ENCODE assay signal across 26 cellular contexts in the genomic region with DNA sequence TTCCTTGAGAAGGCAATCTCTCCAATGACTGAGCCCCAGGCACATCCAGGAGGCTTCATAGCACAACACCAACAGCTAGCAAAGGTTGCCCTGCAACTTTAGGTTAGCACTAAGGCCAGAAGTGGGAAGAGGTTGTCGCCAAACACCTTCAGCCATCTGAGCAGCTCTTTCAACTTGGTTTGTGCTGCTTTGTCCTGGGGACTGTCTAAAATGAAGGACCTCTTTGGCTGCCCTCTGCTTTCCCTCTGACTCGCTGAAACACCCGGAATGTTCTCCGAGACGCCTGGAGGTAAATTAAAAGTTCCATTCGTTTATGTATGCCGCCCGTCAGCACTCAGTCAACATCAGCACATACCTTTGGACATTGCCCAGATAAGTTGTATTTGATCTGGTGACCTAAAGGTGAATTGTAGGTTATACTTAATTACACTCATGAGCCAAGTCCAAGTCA.
DNase-seq lines count a peak whose midpoint lies in the region; ATAC-seq, FAIRE-seq and TF ChIP-seq lines count a peak whose summit lies in the region.
"Had no signal": no experiment of that assay in that cellular context is flagged by ENCODE, and none has a peak within 500 bp of the region (broad histone marks: within the 10 kb centered on the region; RNA-seq: fewer than 3 reads in every experiment).

No MANE protein-coding gene starts in this region.

- H3K27ac ChIP-seq in HCT116 (ENCODE audit: low read depth, low read length) (no peak overlapping the region), liver (ENCODE audit: low read depth in 1 of 2, low read length in 2 of 2) (peak overlapping the region in 1 of 2 donors; percentile 36), small intestine (ENCODE audit: low read depth in 1 of 2, low read length in 1 of 2) (no peak overlapping the region)
- H3K27ac ChIP-seq: dorsolateral prefrontal cortex, Peyer's patch, right atrium auricular region, suprapubic skin, vagina had no signal

- no peaks in the 10 kb centered on the region; a peak in 1 of 4 replicates for H3K9me3 ChIP-seq in HCT116 (ENCODE audit: control insufficient read depth in 1 of 2, insufficient read depth in 1 of 2, low read depth in 1 of 2, low read length in 2 of 2)
- no peaks in the 10 kb centered on the region for H3K9me3 ChIP-seq in liver (ENCODE audit: control insufficient read depth in 4 of 4, low read length in 3 of 4)
- H3K9me3 ChIP-seq in small intestine (ENCODE audit: control insufficient read depth, low read depth) = no peaks in the 10 kb centered on the region
- H3K9me3 ChIP-seq: Peyer's patch, right atrium auricular region, suprapubic skin, vagina had no signal

- TF ChIP-seq POLR2A in HCT116 (IDR thresholded peaks at IDR 0.05; ENCODE audit: borderline replicate concordance, extremely low read depth, insufficient read depth, insufficient read length) = no peak

- H3K27me3 ChIP-seq in HCT116 (ENCODE audit: insufficient read depth, low read length) (no peaks in the 10 kb centered on the region), bronchial epithelial cell (ENCODE audit: control insufficient read depth, insufficient read depth, low read length) (no peaks in the 10 kb centered on the region), liver (ENCODE audit: control insufficient read depth in 4 of 4, insufficient read depth in 4 of 4, low read length in 3 of 4) (no peaks in the 10 kb centered on the region), small intestine (ENCODE audit: control insufficient read depth in 2 of 2, insufficient read depth in 2 of 2, low read length in 2 of 2) (no peaks in the 10 kb centered on the region)
- H3K27me3 ChIP-seq: Peyer's patch, right atrium auricular region, suprapubic skin, vagina had no signal

- POLR2A ChIA-PET in HCT116 (lab: Charles Lee) = no interaction called here

- CTCF ChIA-PET in HCT116 (lab: Charles Lee) = no interaction called here

- peak overlapping the region; percentile 60 for H2AFZ ChIP-seq in HCT116 (ENCODE audit: low read depth, low read length, poor library complexity, severe bottlenecking)

- TF ChIP-seq CTCF in HCT116 (IDR thresholded peaks at IDR 0.05 in 2 of 3, conservative IDR thresholded peaks at IDR 0.05 in 1 of 3; ENCODE audit: borderline replicate concordance in 1 of 3, insufficient read depth in 1 of 3, low read depth in 2 of 3, low read length in 2 of 3) (no peak), bronchial epithelial cell (IDR thresholded peaks at IDR 0.05; ENCODE audit: insufficient read depth, low read length, severe bottlenecking) (no peak), liver (IDR thresholded peaks at IDR 0.05; ENCODE audit: low read depth, low read length, missing input control) (no peak)

- no peak for TF ChIP-seq RAD21 in HCT116 (IDR thresholded peaks at IDR 0.05; ENCODE audit: low read depth)
- peak; percentile 23 to 47 for TF ChIP-seq RAD21 in liver (IDR thresholded peaks at IDR 0.05)

- H3K9me2 ChIP-seq in HCT116 (ENCODE audit: insufficient read depth) = no peaks in the 10 kb centered on the region

- H3K4me1 ChIP-seq in HCT116 (ENCODE audit: control insufficient read depth in 1 of 2, insufficient read depth in 2 of 2, low read length in 2 of 2) (peaks cover 0 to 21% of the 10 kb centered on the region in 2 experiments; a peak in 3 of 4 replicates), liver (ENCODE audit: control insufficient read depth in 4 of 4, insufficient read depth in 4 of 4, low read length in 3 of 4) (peaks cover 0 to 23% (median 9%) of the 10 kb centered on the region in 4 donors), small intestine (ENCODE audit: control insufficient read depth in 2 of 2, insufficient read depth in 1 of 2, low read depth in 1 of 2, low read length in 1 of 2) (no peaks in the 10 kb centered on the region)
- H3K4me1 ChIP-seq: Peyer's patch, suprapubic skin, vagina had no signal

- H3K9ac ChIP-seq in HCT116 (ENCODE audit: low read length) (peak overlapping the region; percentile 45), liver (ENCODE audit: low read depth in 1 of 2, low read length in 2 of 2) (peak overlapping the region in 1 of 2 donors; percentile 36)

- ATAC-seq in HCT116 = peak; percentile 77
- no peak for ATAC-seq in esophagus mucosa
- ATAC-seq: activated T-cell treated with anti-CD3 and anti-CD28 coated beads, Interleukin-2, amount 50 U/mL, for 4 hours; stimulated activated naive B cell treated with anti-CD40 and anti-IgM and Interleukin-4, amounts not matched to agents 10 μg/mL and 1 μg/mL and 100 μg/mL, for 72 hours had no signal

- no peaks in the 10 kb centered on the region for H3K79me2 ChIP-seq in HCT116 (ENCODE audit: insufficient read depth, low read length)

- FAIRE-seq in bronchial epithelial cell (lab: Jason Lieb, UNC) = no peak
- no peak for FAIRE-seq in small intestine (lab: Jason Lieb, UNC)

- no peaks in the 10 kb centered on the region for H4K20me1 ChIP-seq in HCT116 (ENCODE audit: insufficient read depth)

- H3K4me2 ChIP-seq in HCT116 (ENCODE audit: low read length) = peak overlapping the region; percentile 67

- no peaks in the 10 kb centered on the region for H3K36me3 ChIP-seq in HCT116 (ENCODE audit: control insufficient read depth in 1 of 2, insufficient read depth in 2 of 2, low read length in 2 of 2)
- H3K36me3 ChIP-seq in bronchial epithelial cell (ENCODE audit: control insufficient read depth, insufficient read depth, low read length) = no peaks in the 10 kb centered on the region
- no peaks in the 10 kb centered on the region for H3K36me3 ChIP-seq in liver (ENCODE audit: control insufficient read depth in 4 of 4, insufficient read depth in 3 of 4, low read depth in 1 of 4, low read length in 3 of 4)
- no peaks in the 10 kb centered on the region for H3K36me3 ChIP-seq in small intestine (ENCODE audit: control insufficient read depth in 2 of 2, insufficient read depth in 2 of 2, low read length in 2 of 2)
- H3K36me3 ChIP-seq: Peyer's patch, right atrium auricular region, suprapubic skin, vagina had no signal

- H3K4me3 ChIP-seq in HCT116 (replicated peaks in 1 of 2; ENCODE audit: low read depth in 1 of 2, low read length in 2 of 2) (peak overlapping the region in 1 of 2 experiments; percentile 35; a peak in 2 of 4 replicates), bronchial epithelial cell (ENCODE audit: low read depth, low read length) (no peak overlapping the region), liver (ENCODE audit: low read depth in 1 of 3, low read length in 3 of 3) (peak overlapping the region; percentile 6 to 35 (median 28)), small intestine (ENCODE audit: low read depth in 1 of 2, low read length in 2 of 2) (no peak overlapping the region)
- H3K4me3 ChIP-seq: dorsolateral prefrontal cortex, Peyer's patch, right atrium auricular region, suprapubic skin, vagina had no signal

- BruUV-seq in HCT116 (replicated peaks; lab: Mats Ljungman, UMichigan) = no TSS peak

- RAD21 ChIA-PET in HCT116 (lab: Charles Lee; ENCODE audit: low non-redundant PET in 1 of 2, low total read pairs in 2 of 2, uncharacterized antibody in 2 of 2, unreplicated experiment in 2 of 2) = no interaction called here

- no peak for DNase-seq in HCT116 (ENCODE audit: low read depth, low spot score)
- peak; percentile 7 for DNase-seq in bronchial epithelial cell (ENCODE audit: low read depth)
- peak; percentile 83 for DNase-seq in small intestine
- DNase-seq in AG08395 (ENCODE audit: low spot score) = no peak
- DNase-seq in NCI-H2107 treated with DMSO at 0.1 percent for 48 hours (lab: John Stamatoyannopoulos, UW; ENCODE audit: unreplicated experiment) = no peak
- no peak for DNase-seq in ecto neural progenitor cell (ENCODE audit: low spot score)
- DNase-seq: activated CD4-positive, alpha-beta T cell treated with anti-CD3 and anti-CD28 coated beads, Interleukin-2, amount 10 ng/mL, durations not matched to agents 7 days and 5 days; activated gamma-delta T cell treated with Interleukin-2 at 50 U/mL for 16 hours; activated T-cell treated with anti-CD3 and anti-CD28 coated beads, Interleukin-2, amount 50 U/mL, for 4 hours; dorsolateral prefrontal cortex; glutamatergic neuron; HFFc6; mesendoderm; naive B cell; NCI-H1694 treated with DMSO at 0.1 percent for 48 hours; NCI-H526; SHP77 treated with DMSO at 0.1 percent for 48 hours; stimulated activated naive B cell treated with anti-CD40 and anti-IgM and Interleukin-4, amounts not matched to agents 10 μg/mL and 1 μg/mL and 100 μg/mL, for 72 hours; SW 1271; T-helper 9 cell had no signal

- WGBS in liver = 32% methylated on average over 8 of the region's 8 CpGs
- 16 to 65% (median 29%) methylated on average over 8 of the region's 8 CpGs for WGBS in small intestine, 3 donors

- intact Hi-C loops in HCT116 (cut with micrococcal nuclease) = no loop called here

TF ChIP-seq in liver, 16 proteins besides CTCF, POLR2A, EP300 and RAD21 (continues in another document):
- TF ChIP-seq, protein P1, sequence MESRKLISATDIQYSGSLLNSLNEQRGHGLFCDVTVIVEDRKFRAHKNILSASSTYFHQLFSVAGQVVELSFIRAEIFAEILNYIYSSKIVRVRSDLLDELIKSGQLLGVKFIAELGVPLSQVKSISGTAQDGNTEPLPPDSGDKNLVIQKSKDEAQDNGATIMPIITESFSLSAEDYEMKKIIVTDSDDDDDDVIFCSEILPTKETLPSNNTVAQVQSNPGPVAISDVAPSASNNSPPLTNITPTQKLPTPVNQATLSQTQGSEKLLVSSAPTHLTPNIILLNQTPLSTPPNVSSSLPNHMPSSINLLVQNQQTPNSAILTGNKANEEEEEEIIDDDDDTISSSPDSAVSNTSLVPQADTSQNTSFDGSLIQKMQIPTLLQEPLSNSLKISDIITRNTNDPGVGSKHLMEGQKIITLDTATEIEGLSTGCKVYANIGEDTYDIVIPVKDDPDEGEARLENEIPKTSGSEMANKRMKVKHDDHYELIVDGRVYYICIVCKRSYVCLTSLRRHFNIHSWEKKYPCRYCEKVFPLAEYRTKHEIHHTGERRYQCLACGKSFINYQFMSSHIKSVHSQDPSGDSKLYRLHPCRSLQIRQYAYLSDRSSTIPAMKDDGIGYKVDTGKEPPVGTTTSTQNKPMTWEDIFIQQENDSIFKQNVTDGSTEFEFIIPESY (IDR thresholded peaks at IDR 0.05) = no peak
- TF ChIP-seq, protein P2, sequence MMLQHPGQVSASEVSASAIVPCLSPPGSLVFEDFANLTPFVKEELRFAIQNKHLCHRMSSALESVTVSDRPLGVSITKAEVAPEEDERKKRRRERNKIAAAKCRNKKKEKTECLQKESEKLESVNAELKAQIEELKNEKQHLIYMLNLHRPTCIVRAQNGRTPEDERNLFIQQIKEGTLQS (IDR thresholded peaks at IDR 0.05) = no peak
- TF ChIP-seq TAF1 (conservative IDR thresholded peaks at IDR 0.05) (no peak), GABPA (IDR thresholded peaks at IDR 0.05 in 1 of 2, conservative IDR thresholded peaks at IDR 0.05 in 1 of 2) (no peak)

Comparison
In these comparisons a context has a peak if more than half of its experiments do, and no peak if none do; other contexts are left out.
1. DNase-seq: peak in bronchial epithelial cell (single experiment) and small intestine (single experiment); none in HCT116 (single experiment), AG08395 (single experiment), NCI-H2107 treated with DMSO at 0.1 percent for 48 hours (single experiment) and ecto neural progenitor cell (single experiment).
2. H3K4me3 ChIP-seq: peak in liver (3 of 3); none in bronchial epithelial cell (single experiment) and small intestine (0 of 2).